Comparison of ENCODE assay signal across 2 cellular contexts in the genomic region with DNA sequence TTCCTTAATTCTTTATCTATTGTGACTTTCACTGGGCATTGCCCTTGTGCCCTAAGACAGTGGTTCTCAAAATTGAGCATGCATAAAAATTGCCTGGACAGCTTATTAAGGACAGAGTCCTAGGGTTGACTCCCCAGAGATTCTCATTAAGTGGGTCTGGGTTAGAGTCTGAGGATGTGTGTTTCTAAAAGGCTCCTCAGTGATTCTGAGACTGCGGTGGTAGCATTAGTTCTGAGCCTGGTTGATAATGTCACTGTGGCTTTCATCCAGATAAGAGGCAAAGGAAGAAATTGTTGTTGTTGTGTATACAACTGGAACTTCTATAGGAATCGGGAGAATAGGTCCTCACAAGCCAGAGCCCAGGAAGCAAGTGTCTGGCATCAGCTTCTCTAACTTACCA.
TF ChIP-seq lines count a peak whose summit lies in the region.

No MANE protein-coding gene starts in this region.

TF ChIP-seq in liver, 16 proteins besides CTCF, POLR2A, EP300 and RAD21:
- TF ChIP-seq GABPA (IDR thresholded peaks at IDR 0.05 in 1 of 2, conservative IDR thresholded peaks at IDR 0.05 in 1 of 2): no peak
- no peak for TF ChIP-seq YY1 (IDR thresholded peaks at IDR 0.05)
- TF ChIP-seq FOXA2 (IDR thresholded peaks at IDR 0.05): no peak
- TF ChIP-seq, protein P1, sequence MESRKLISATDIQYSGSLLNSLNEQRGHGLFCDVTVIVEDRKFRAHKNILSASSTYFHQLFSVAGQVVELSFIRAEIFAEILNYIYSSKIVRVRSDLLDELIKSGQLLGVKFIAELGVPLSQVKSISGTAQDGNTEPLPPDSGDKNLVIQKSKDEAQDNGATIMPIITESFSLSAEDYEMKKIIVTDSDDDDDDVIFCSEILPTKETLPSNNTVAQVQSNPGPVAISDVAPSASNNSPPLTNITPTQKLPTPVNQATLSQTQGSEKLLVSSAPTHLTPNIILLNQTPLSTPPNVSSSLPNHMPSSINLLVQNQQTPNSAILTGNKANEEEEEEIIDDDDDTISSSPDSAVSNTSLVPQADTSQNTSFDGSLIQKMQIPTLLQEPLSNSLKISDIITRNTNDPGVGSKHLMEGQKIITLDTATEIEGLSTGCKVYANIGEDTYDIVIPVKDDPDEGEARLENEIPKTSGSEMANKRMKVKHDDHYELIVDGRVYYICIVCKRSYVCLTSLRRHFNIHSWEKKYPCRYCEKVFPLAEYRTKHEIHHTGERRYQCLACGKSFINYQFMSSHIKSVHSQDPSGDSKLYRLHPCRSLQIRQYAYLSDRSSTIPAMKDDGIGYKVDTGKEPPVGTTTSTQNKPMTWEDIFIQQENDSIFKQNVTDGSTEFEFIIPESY (IDR thresholded peaks at IDR 0.05): no peak
- no peak for TF ChIP-seq RXRA (IDR thresholded peaks at IDR 0.05)
- no peak for TF ChIP-seq NR2F2 (IDR thresholded peaks at IDR 0.05)
- no peak for TF ChIP-seq TAF1 (conservative IDR thresholded peaks at IDR 0.05)
- no peak for TF ChIP-seq HNF4A (conservative IDR thresholded peaks at IDR 0.05)
- TF ChIP-seq FOXA1 (IDR thresholded peaks at IDR 0.05): no peak

TF ChIP-seq in HepG2, 621 proteins besides CTCF, POLR2A, EP300 and RAD21:
- TF ChIP-seq ZNF337 (CRISPR knock-in tag; IDR thresholded peaks at IDR 0.05; ENCODE audit: borderline replicate concordance, low read depth) (no peak), YEATS2 (CRISPR knock-in tag; IDR thresholded peaks at IDR 0.05; ENCODE audit: borderline replicate concordance) (no peak), ZNF446 (CRISPR knock-in tag; IDR thresholded peaks at IDR 0.05) (no peak), CEBPG (CRISPR knock-in tag; IDR thresholded peaks at IDR 0.05) (no peak), ZNF17 (CRISPR knock-in tag; IDR thresholded peaks at IDR 0.05) (no peak), ZNF839 (CRISPR knock-in tag; IDR thresholded peaks at IDR 0.05; ENCODE audit: borderline replicate concordance) (no peak), ZNF383 (CRISPR knock-in tag; IDR thresholded peaks at IDR 0.05; ENCODE audit: borderline replicate concordance) (no peak)
